In the genomic region with DNA sequence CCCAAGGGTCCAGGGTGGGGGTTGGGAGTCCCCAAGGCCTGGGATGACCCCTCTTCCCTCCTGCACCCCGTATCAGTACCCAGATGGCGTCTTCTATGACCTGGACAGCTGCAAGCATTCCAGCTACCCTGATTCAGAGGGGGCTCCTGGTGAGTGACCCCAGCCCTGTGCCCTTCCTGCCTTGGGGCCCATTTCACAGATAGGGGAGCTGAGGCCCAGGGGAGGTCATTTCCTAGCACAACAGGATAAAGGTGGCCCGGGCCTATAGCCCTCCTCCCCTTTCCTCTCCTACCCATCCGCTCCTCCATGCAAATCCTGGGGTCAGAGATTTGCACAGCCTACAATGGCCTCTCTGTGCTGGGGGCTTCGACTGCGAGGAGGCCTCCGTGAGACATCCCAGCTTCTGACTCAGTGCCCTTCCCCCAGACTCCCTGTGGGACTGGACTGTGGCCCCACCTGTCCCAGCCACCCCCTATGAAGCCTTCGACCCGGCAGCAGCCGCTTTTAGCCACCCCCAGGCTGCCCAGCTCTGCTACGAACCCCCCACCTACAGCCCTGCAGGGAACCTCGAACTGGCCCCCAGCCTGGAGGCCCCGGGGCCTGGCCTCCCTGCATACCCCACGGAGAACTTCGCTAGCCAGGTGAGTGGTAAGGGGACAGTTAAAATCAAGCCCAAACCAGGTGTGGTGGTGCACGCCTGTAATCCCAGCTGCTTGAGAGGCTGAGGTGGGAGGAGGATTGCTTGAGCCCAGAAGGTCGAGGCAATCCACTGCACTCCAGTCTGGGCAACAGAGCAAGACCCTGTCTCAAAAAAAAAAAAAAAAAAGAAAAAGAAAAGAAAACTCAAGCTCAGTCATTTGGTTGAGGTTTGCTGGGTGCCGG, we compare ENCODE assay signal across 21 cellular contexts. TPM values are rescaled to one million over a fixed set of nuclear protein-coding genes. Genes with fewer than 3 reads are reported as not detected.
A peak's percentile ranks its signal among the peaks of the same experiment; 100 is the strongest.
DNase-seq lines count a peak whose midpoint lies in the region; ATAC-seq, FAIRE-seq and TF ChIP-seq lines count a peak whose summit lies in the region.
"Had no signal": no experiment of that assay in that cellular context is flagged by ENCODE, and none has a peak within 500 bp of the region (broad histone marks: within the 10 kb centered on the region; RNA-seq: fewer than 3 reads in every experiment).

No MANE protein-coding gene starts in this region.

- H3K4me2 ChIP-seq in Karpas-422 (ENCODE audit: low read depth, low read length, poor library complexity, severe bottlenecking), result peak overlapping the region; percentile 86
- peak overlapping the region; percentile 73 for H3K4me2 ChIP-seq in GM12878 (ENCODE audit: control insufficient read depth, insufficient read depth)

- H4K20me1 ChIP-seq in Karpas-422 (ENCODE audit: insufficient read depth, low read depth, low read length) (peaks cover 30% of the 10 kb centered on the region; the same call in 1 of the 2 replicates), GM12878 (ENCODE audit: control insufficient read depth, insufficient read depth) (peaks cover 4% of the 10 kb centered on the region)

- RAD21 ChIA-PET in GM12878 (lab: Charles Lee; ENCODE audit: unreplicated experiment), result interaction anchor here (0.9 to 1.4 kb wide), 3 partner anchors 19 to 65 kb away, joined by 3 read pairs; no protein-coding TSS in a partner anchor

- no peaks in the 10 kb centered on the region for H3K36me3 Mint-ChIP-seq in stimulated activated effector memory CD8-positive, alpha-beta T cell treated with anti-CD3 and anti-CD28 coated beads, Interleukin-12 subunit alpha, Interleukin-12 subunit beta, amount 100 ng/mL, for 72 hours
- H3K36me3 Mint-ChIP-seq: CD8-positive, alpha-beta memory T cell had no signal

- peaks cover 28% of the 10 kb centered on the region for H3K79me2 ChIP-seq in Karpas-422 (ENCODE audit: low read length)
- peaks cover 33% of the 10 kb centered on the region for H3K79me2 ChIP-seq in GM12878 (ENCODE audit: control insufficient read depth, insufficient read depth, low read length)

- H3K27me3 ChIP-seq in GM06990 (replicated peaks; ENCODE audit: control insufficient read depth, insufficient read depth, low read length) (no peaks in the 10 kb centered on the region), Karpas-422 (ENCODE audit: low read length) (no peaks in the 10 kb centered on the region), GM12878 (replicated peaks in 1 of 2; ENCODE audit: control insufficient read depth in 2 of 2, insufficient read depth in 2 of 2, low read length in 1 of 2) (no peaks in the 10 kb centered on the region)

- TF ChIP-seq EP300 in GM12878 (IDR thresholded peaks at IDR 0.05; ENCODE audit: borderline replicate concordance in 1 of 2, control insufficient read depth in 1 of 2, low read depth in 2 of 2, low read length in 2 of 2), result 0 out of 4 replicates have a peak, but pooled peaks of 1 of the 2 experiments have one; percentile 27

- H2AFZ ChIP-seq in Karpas-422 (ENCODE audit: low read length) (no peak overlapping the region), GM12878 (ENCODE audit: control insufficient read depth, low read depth, low read length) (no peak overlapping the region)

- peak overlapping the region; percentile 92 for H3K27ac ChIP-seq in Karpas-422 (ENCODE audit: low read length)
- H3K27ac ChIP-seq in GM12878 (ENCODE audit: control insufficient read depth, insufficient read depth), result peak overlapping the region; percentile 57
- H3K27ac ChIP-seq: HL-60 had no signal

- H3K4me3 ChIP-seq in GM06990 (replicated peaks; ENCODE audit: low read depth, low read length) (peak overlapping the region; percentile 20; the same call in 1 of the 2 replicates), Karpas-422 (ENCODE audit: low read length) (peak overlapping the region; percentile 24; the same call in 1 of the 2 replicates), GM12878 (peak overlapping the region; percentile 78)

- TF ChIP-seq CTCF in GM06990 (IDR thresholded peaks at IDR 0.05; ENCODE audit: insufficient read depth, low read length, poor library complexity, severe bottlenecking) (no peak), GM12878 (IDR thresholded peaks at IDR 0.05 in 2 of 3, conservative IDR thresholded peaks at IDR 0.05 in 1 of 3; ENCODE audit: control insufficient read depth in 2 of 3, extremely low read depth in 1 of 3, insufficient read depth in 1 of 3, low read depth in 3 of 3, low read length in 3 of 3) (no peak)

- CTCF ChIA-PET in GM12878 (lab: Yijun Ruan, JAX), result interaction anchor here (1.1 kb wide), 1 partner anchor 9 kb away, joined by 3 read pairs; no protein-coding TSS in a partner anchor

- H3K4me1 ChIP-seq in Karpas-422 (ENCODE audit: low read length), result peaks cover 47% of the 10 kb centered on the region
- H3K4me1 ChIP-seq in GM12878 (ENCODE audit: control insufficient read depth, insufficient read depth, low read length), result peaks cover 25% of the 10 kb centered on the region

- H3K9ac ChIP-seq in Karpas-422 (ENCODE audit: low read length), result peak overlapping the region; percentile 50
- peak overlapping the region; percentile 64 for H3K9ac ChIP-seq in GM12878 (ENCODE audit: control insufficient read depth, insufficient read depth, low read length)

- H3K4me1 Mint-ChIP-seq in stimulated activated effector memory CD8-positive, alpha-beta T cell treated with anti-CD3 and anti-CD28 coated beads, Interleukin-12 subunit alpha, Interleukin-12 subunit beta, amount 100 ng/mL, for 72 hours, result peaks cover 18% of the 10 kb centered on the region

- no peak overlapping the region for H3K4me3 Mint-ChIP-seq in stimulated activated effector memory CD8-positive, alpha-beta T cell treated with anti-CD3 and anti-CD28 coated beads, Interleukin-12 subunit alpha, Interleukin-12 subunit beta, amount 100 ng/mL, for 72 hours
- H3K4me3 Mint-ChIP-seq: CD8-positive, alpha-beta memory T cell had no signal

- TF ChIP-seq POLR2A in GM12878 (IDR thresholded peaks at IDR 0.05; ENCODE audit: low read depth, low read length), result no peak

- POLR2A ChIA-PET in GM12878 (lab: Charles Lee), result no interaction called here

- BruUV-seq in GM12878 (replicated peaks; lab: Mats Ljungman, UMichigan), result no TSS peak

- TF ChIP-seq RAD21 in GM12878 (IDR thresholded peaks at IDR 0.05; ENCODE audit: insufficient read depth, low read depth, low read length), result no peak

- H3K27ac Mint-ChIP-seq in stimulated activated effector memory CD8-positive, alpha-beta T cell treated with anti-CD3 and anti-CD28 coated beads, Interleukin-12 subunit alpha, Interleukin-12 subunit beta, amount 100 ng/mL, for 72 hours, result peak overlapping the region; percentile 19
- H3K27ac Mint-ChIP-seq: CD8-positive, alpha-beta memory T cell had no signal

- FAIRE-seq in GM12878 (lab: Jason Lieb, UNC), result no peak
- FAIRE-seq: GM12892, RCC 7860 had no signal

- no peaks in the 10 kb centered on the region for H3K9me3 ChIP-seq in Karpas-422 (ENCODE audit: low read length)
- no peaks in the 10 kb centered on the region for H3K9me3 ChIP-seq in GM12878 (replicated peaks; ENCODE audit: control insufficient read depth, insufficient read depth, low read length)

- SMC1A ChIA-PET in GM12878 (lab: Charles Lee; ENCODE audit: uncharacterized antibody, unreplicated experiment), result interaction anchor here (1.0 kb wide), 1 partner anchor 8 kb away, joined by 3 read pairs; no protein-coding TSS in a partner anchor

- intact Hi-C loops in GM12878 (cut with micrococcal nuclease; ENCODE audit: unreplicated experiment), result no loop called here

- H3K9me2 ChIP-seq in Karpas-422 (replicated peaks; ENCODE audit: insufficient read depth, low read length), result no peaks in the 10 kb centered on the region

- WGBS in GM12878 (ENCODE audit: insufficient coverage, insufficient replicate concordance, low lambda C conversion rate, missing lambda C conversion rate), result 46% methylated on average over 17 of the region's 18 CpGs

- ATAC-seq in GM12878, result peak; percentile 20
- ATAC-seq in stimulated activated effector memory CD8-positive, alpha-beta T cell treated with anti-CD3 and anti-CD28 coated beads, Interleukin-12 subunit alpha, Interleukin-12 subunit beta, amount 100 ng/mL, for 72 hours, result no peak
- ATAC-seq: HCT116 had no signal

- H3K36me3 ChIP-seq in GM06990 (ENCODE audit: control insufficient read depth, insufficient read depth, low read length) (peaks cover 6% of the 10 kb centered on the region), Karpas-422 (ENCODE audit: insufficient read depth, low read length) (peaks cover 42% of the 10 kb centered on the region), GM12878 (ENCODE audit: control insufficient read depth in 2 of 2, insufficient read depth in 2 of 2, low read length in 1 of 2) (peaks cover 9 to 10% of the 10 kb centered on the region in 2 experiments; a peak in 3 of 4 replicates)

- in situ Hi-C loops in GM12878 (cut with MboI), result no loop called here

- H3K9me3 Mint-ChIP-seq in stimulated activated effector memory CD8-positive, alpha-beta T cell treated with anti-CD3 and anti-CD28 coated beads, Interleukin-12 subunit alpha, Interleukin-12 subunit beta, amount 100 ng/mL, for 72 hours, result no peaks in the 10 kb centered on the region
- H3K9me3 Mint-ChIP-seq: CD8-positive, alpha-beta memory T cell had no signal

- DNase-seq in GM06990 (ENCODE audit: extremely low read depth, insufficient read length) (no peak), Karpas-422 (peak; percentile 78), GM12878 (ENCODE audit: low read depth, low spot score) (no peak), epidermal melanocyte (ENCODE audit: insufficient read length, low spot score) (no peak), pons (ENCODE audit: low spot score) (no peak), DMS79 treated with DMSO at 0.1 percent for 48 hours (lab: John Stamatoyannopoulos, UW) (no peak)
- DNase-seq in stimulated activated effector memory CD8-positive, alpha-beta T cell treated with anti-CD3 and anti-CD28 coated beads, Interleukin-12 subunit alpha, Interleukin-12 subunit beta, amount 100 ng/mL, for 72 hours (ENCODE audit: low spot score in 2 of 2), result no peak
- DNase-seq: AML-193; CD8-positive, alpha-beta memory T cell; KG1; NCI-H1092; NCI-H1694; NCI-H446 treated with DMSO at 0.1 percent for 48 hours; NCI-H82; SHP77 treated with DMSO at 0.1 percent for 48 hours had no signal

RNA-seq across cellular contexts. Expression of a gene that starts 3.9 kb away (rescaled TPM):
- 221 and 239 TPM in 2 replicates for total RNA-seq in Karpas-422 (2014; rRNA removed; shearing (Covaris generic); ENCODE audit: low replicate concordance)
- total RNA-seq in GM12878 (2013; cell fraction: nucleolus; rRNA removed), result 116 and 119 TPM in 2 replicates
- total RNA-seq in GM12878 (2014; rRNA removed) (106 and 123 TPM in 2 replicates), GM12878 (2014; rRNA removed; fragmentation: Illumina TruSeq; extraction: Trizol) (28.3 and 30.4 TPM in 2 replicates), GM12878 (2021) (85.0 and 90.7 TPM in 2 replicates)
- 21.0 TPM for polyA plus RNA-seq in GM12878 (2011; ENCODE audit: low read depth)
- polyA plus RNA-seq in GM12878 (2011; rRNA removed) (22.6 and 58.4 TPM in 2 replicates), GM12878 (2014; fragmentation: Illumina TruSeq; extraction: Trizol) (22.0 and 34.8 TPM in 2 replicates), GM12878 (2014; fragmentation: Nextera tagmentation; extraction: Ambion mirVana) (10 to 100 TPM in 1 of 2 experiments, 1 to 10 TPM in 1; 3.5 to 14.0 TPM), GM12878 (2014; rRNA removed) (89.3 and 90.4 TPM in 2 replicates), GM12878 (2016; fragmentation: Nextera tagmentation; extraction: Ambion mirVana) (10 to 100 TPM; 53.6 to 60.2 TPM)
- 61.5 and 78.6 TPM in 2 replicates for polyA plus RNA-seq in GM12878 (2011; cell fraction: cytosol; rRNA removed)
- polyA plus RNA-seq in GM12878 (2011; cell fraction: nucleus; rRNA removed), result 96.6 and 113 TPM in 2 replicates
- polyA plus RNA-seq in GM12878 (2012), result 79.6 and 82.0 TPM in 2 replicates
- polyA minus RNA-seq in GM12878 (2011; rRNA and poly(A)+ RNA removed), result 18.7 and 54.2 TPM in 2 replicates
- 27.6 and 31.1 TPM in 2 replicates for polyA minus RNA-seq in GM12878 (2011; cell fraction: cytosol; rRNA and poly(A)+ RNA removed)
- polyA minus RNA-seq in GM12878 (2011; cell fraction: nucleus; rRNA and poly(A)+ RNA removed), result 22.6 and 47.1 TPM in 2 replicates
- total RNA-seq: MCF 10A had no signal

RNA-seq across cellular contexts. Expression of a gene that starts 10.1 kb away (rescaled TPM):
- total RNA-seq in Karpas-422 (2014; rRNA removed; shearing (Covaris generic); ENCODE audit: low replicate concordance), result 23.4 and 48.3 TPM in 2 replicates
- 0.42 and 0.54 TPM in 2 replicates for total RNA-seq in GM12878 (2013; cell fraction: nucleolus; rRNA removed)
- total RNA-seq in GM12878 (2014; rRNA removed) (0.49 and 0.51 TPM in 2 replicates), GM12878 (2014; rRNA removed; fragmentation: Illumina TruSeq; extraction: Trizol) (0.37 and 0.67 TPM in 2 replicates), GM12878 (2021) (0.90 and 1.4 TPM in 2 replicates)
- polyA plus RNA-seq in GM12878 (2011; ENCODE audit: low read depth), result 0.70 TPM
- polyA plus RNA-seq in GM12878 (2011; rRNA removed) (0.06 and 0.15 TPM in 2 replicates), GM12878 (2014; fragmentation: Illumina TruSeq; extraction: Trizol) (0.56 and 0.73 TPM in 2 replicates), GM12878 (2014; fragmentation: Nextera tagmentation; extraction: Ambion mirVana) (under 1 TPM; 0.09 to 0.10 TPM), GM12878 (2014; rRNA removed) (0.65 and 0.72 TPM in 2 replicates), GM12878 (2016; fragmentation: Nextera tagmentation; extraction: Ambion mirVana) (1 to 10 TPM; 1.9 to 2.6 TPM)
- 0.21 and 0.33 TPM in 2 replicates for polyA plus RNA-seq in GM12878 (2011; cell fraction: cytosol; rRNA removed)
- polyA plus RNA-seq in GM12878 (2011; cell fraction: nucleus; rRNA removed), result 0.56 and 0.58 TPM in 2 replicates
- 1.8 and 2.0 TPM in 2 replicates for polyA plus RNA-seq in GM12878 (2012)
- 0.10 and 0.15 TPM in 2 replicates for polyA minus RNA-seq in GM12878 (2011; rRNA and poly(A)+ RNA removed)
- not detected in 2 replicates for polyA minus RNA-seq in GM12878 (2011; cell fraction: cytosol; rRNA and poly(A)+ RNA removed)
- 0.12 TPM in 1 of 2 replicates, not detected in the other for polyA minus RNA-seq in GM12878 (2011; cell fraction: nucleus; rRNA and poly(A)+ RNA removed)
- total RNA-seq: A673, MCF 10A had no signal
- polyA plus RNA-seq: CD8-positive, alpha-beta memory T cell had no signal

RNA-seq across cellular contexts. Expression of a gene that starts 38.5 kb away (rescaled TPM):
- 53.4 and 98.8 TPM in 2 replicates for total RNA-seq in Karpas-422 (2014; rRNA removed; shearing (Covaris generic); ENCODE audit: low replicate concordance)
- 45.1 and 55.2 TPM in 2 replicates for total RNA-seq in GM12878 (2013; cell fraction: nucleolus; rRNA removed)
- total RNA-seq in GM12878 (2014; rRNA removed), result 121 and 141 TPM in 2 replicates
- total RNA-seq in GM12878 (2014; rRNA removed; fragmentation: Illumina TruSeq; extraction: Trizol), result 28.6 and 31.8 TPM in 2 replicates
- 146 and 165 TPM in 2 replicates for total RNA-seq in GM12878 (2021)
- polyA plus RNA-seq in GM12878 (2011; ENCODE audit: low read depth), result 15.5 TPM
- polyA plus RNA-seq in GM12878 (2011; rRNA removed), result 10.4 and 25.7 TPM in 2 replicates
- 47.4 and 83.0 TPM in 2 replicates for polyA plus RNA-seq in GM12878 (2011; cell fraction: cytosol; rRNA removed)
- polyA plus RNA-seq in GM12878 (2011; cell fraction: nucleus; rRNA removed), result 231 and 322 TPM in 2 replicates
- polyA plus RNA-seq in GM12878 (2012), result 51.0 and 61.8 TPM in 2 replicates
- 1.9 and 18.1 TPM in 2 replicates for polyA plus RNA-seq in GM12878 (2014; fragmentation: Illumina TruSeq; extraction: Trizol)
- 1 to 10 TPM in 1 of 2 experiments, under 1 TPM in 1; 0.76 to 6.5 TPM for polyA plus RNA-seq in GM12878 (2014; fragmentation: Nextera tagmentation; extraction: Ambion mirVana)
- polyA plus RNA-seq in GM12878 (2014; rRNA removed), result 95.1 and 110 TPM in 2 replicates
- 100 to 1,000 TPM; 111 to 118 TPM for polyA plus RNA-seq in GM12878 (2016; fragmentation: Nextera tagmentation; extraction: Ambion mirVana)
- polyA minus RNA-seq in GM12878 (2011; rRNA and poly(A)+ RNA removed), result 34.5 and 105 TPM in 2 replicates
- polyA minus RNA-seq in GM12878 (2011; cell fraction: cytosol; rRNA and poly(A)+ RNA removed), result 65.4 and 72.3 TPM in 2 replicates
- 50.1 and 97.2 TPM in 2 replicates for polyA minus RNA-seq in GM12878 (2011; cell fraction: nucleus; rRNA and poly(A)+ RNA removed)

RNA-seq across cellular contexts. Expression of a gene that starts 46.4 kb away (rescaled TPM):
- 68.2 and 120 TPM in 2 replicates for total RNA-seq in Karpas-422 (2014; rRNA removed; shearing (Covaris generic); ENCODE audit: low replicate concordance)
- 40.9 and 43.5 TPM in 2 replicates for total RNA-seq in GM12878 (2013; cell fraction: nucleolus; rRNA removed)
- total RNA-seq in GM12878 (2014; rRNA removed), result 44.8 and 45.2 TPM in 2 replicates
- total RNA-seq in GM12878 (2014; rRNA removed; fragmentation: Illumina TruSeq; extraction: Trizol), result 15.6 and 17.2 TPM in 2 replicates
- total RNA-seq in GM12878 (2021), result 43.3 and 44.5 TPM in 2 replicates
- 12.3 TPM for polyA plus RNA-seq in GM12878 (2011; ENCODE audit: low read depth)
- 12.3 and 26.9 TPM in 2 replicates for polyA plus RNA-seq in GM12878 (2011; rRNA removed)
- polyA plus RNA-seq in GM12878 (2011; cell fraction: cytosol; rRNA removed), result 35.8 and 59.6 TPM in 2 replicates
- 90.2 and 96.1 TPM in 2 replicates for polyA plus RNA-seq in GM12878 (2011; cell fraction: nucleus; rRNA removed)
- 46.7 and 49.3 TPM in 2 replicates for polyA plus RNA-seq in GM12878 (2012)
- polyA plus RNA-seq in GM12878 (2014; fragmentation: Illumina TruSeq; extraction: Trizol), result 1.8 and 16.2 TPM in 2 replicates
- 1 to 10 TPM in 1 of 2 experiments, under 1 TPM in 1; 0.05 to 1.3 TPM for polyA plus RNA-seq in GM12878 (2014; fragmentation: Nextera tagmentation; extraction: Ambion mirVana)
- 52.4 and 53.3 TPM in 2 replicates for polyA plus RNA-seq in GM12878 (2014; rRNA removed)
- 10 to 100 TPM; 45.7 to 54.2 TPM for polyA plus RNA-seq in GM12878 (2016; fragmentation: Nextera tagmentation; extraction: Ambion mirVana)
- 19.2 and 26.2 TPM in 2 replicates for polyA minus RNA-seq in GM12878 (2011; rRNA and poly(A)+ RNA removed)
- polyA minus RNA-seq in GM12878 (2011; cell fraction: cytosol; rRNA and poly(A)+ RNA removed), result 13.5 and 15.4 TPM in 2 replicates
- polyA minus RNA-seq in GM12878 (2011; cell fraction: nucleus; rRNA and poly(A)+ RNA removed), result 17.4 and 27.1 TPM in 2 replicates

RNA-seq across cellular contexts. Expression of a gene that starts 53.7 kb away (rescaled TPM):
- total RNA-seq in Karpas-422 (2014; rRNA removed; shearing (Covaris generic); ENCODE audit: low replicate concordance), result 63.7 and 93.4 TPM in 2 replicates
- total RNA-seq in GM12878 (2013; cell fraction: nucleolus; rRNA removed), result 42.5 and 52.8 TPM in 2 replicates
- total RNA-seq in GM12878 (2014; rRNA removed) (62.4 and 66.3 TPM in 2 replicates), GM12878 (2014; rRNA removed; fragmentation: Illumina TruSeq; extraction: Trizol) (24.2 and 26.3 TPM in 2 replicates), GM12878 (2021) (76.2 and 77.3 TPM in 2 replicates)
- 14.2 TPM for polyA plus RNA-seq in GM12878 (2011; ENCODE audit: low read depth)
- polyA plus RNA-seq in GM12878 (2011; rRNA removed) (13.8 and 22.4 TPM in 2 replicates), GM12878 (2014; fragmentation: Illumina TruSeq; extraction: Trizol) (3.5 and 18.2 TPM in 2 replicates), GM12878 (2014; fragmentation: Nextera tagmentation; extraction: Ambion mirVana) (1 to 10 TPM; 2.5 to 5.5 TPM), GM12878 (2014; rRNA removed) (61.0 and 69.1 TPM in 2 replicates), GM12878 (2016; fragmentation: Nextera tagmentation; extraction: Ambion mirVana) (1 to 10 TPM; 6.8 to 8.9 TPM)
- polyA plus RNA-seq in GM12878 (2011; cell fraction: cytosol; rRNA removed), result 35.6 and 58.6 TPM in 2 replicates
- 37.5 and 53.5 TPM in 2 replicates for polyA plus RNA-seq in GM12878 (2011; cell fraction: nucleus; rRNA removed)
- polyA plus RNA-seq in GM12878 (2012), result 37.3 and 50.5 TPM in 2 replicates
- 7.5 and 15.2 TPM in 2 replicates for polyA minus RNA-seq in GM12878 (2011; rRNA and poly(A)+ RNA removed)
- polyA minus RNA-seq in GM12878 (2011; cell fraction: cytosol; rRNA and poly(A)+ RNA removed), result 14.3 and 14.5 TPM in 2 replicates
- 6.5 and 20.3 TPM in 2 replicates for polyA minus RNA-seq in GM12878 (2011; cell fraction: nucleus; rRNA and poly(A)+ RNA removed)

Comparison
In these comparisons a context has a peak if more than half of its experiments do, and no peak if none do; other contexts are left out.
1. H3K4me3 ChIP-seq: peak in every context shown above with its lines; median percentile 78 in GM12878; 24 in Karpas-422; 20 in GM06990.
2. RNA of a gene that starts 10.1 kb away (total RNA-seq): 23.4 to 48.3 TPM in Karpas-422; 0.37 to 1.4 TPM in GM12878; every median in the first group is over 10 times any median in the second.